In the genomic region with DNA sequence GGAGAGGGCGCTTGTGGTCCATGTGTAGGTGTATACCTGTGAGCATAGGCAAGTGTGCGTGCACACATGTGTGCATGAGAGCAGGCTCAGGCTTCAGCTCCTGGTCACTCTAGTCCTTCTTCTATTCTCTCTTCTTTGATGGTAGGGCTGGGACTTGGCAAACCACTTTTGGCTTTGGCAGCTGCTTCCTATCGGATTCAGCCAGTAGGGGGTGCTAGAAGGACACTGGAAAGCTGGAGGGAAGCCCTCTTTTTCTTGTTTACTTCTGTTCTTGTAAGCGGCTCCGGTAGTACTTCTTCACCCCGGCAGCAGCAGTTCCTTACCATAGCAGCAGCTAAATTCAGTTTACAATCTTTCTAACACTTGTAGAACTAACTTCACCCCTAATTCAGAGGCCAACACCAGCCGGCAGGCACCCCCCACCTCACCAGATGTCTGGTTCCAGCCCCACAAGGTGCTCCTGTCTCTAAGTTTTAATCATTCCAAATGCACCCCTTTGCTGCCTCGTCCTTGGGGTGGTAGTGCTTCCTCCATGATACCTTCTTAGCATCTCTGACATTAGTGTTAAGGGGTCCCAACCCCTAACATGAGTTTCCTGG, we compare ENCODE assay signal across 8 cellular contexts. TPM values are rescaled to one million over a fixed set of nuclear protein-coding genes. Genes with fewer than 3 reads are reported as not detected.
DNase-seq lines count a peak whose midpoint lies in the region; ATAC-seq, FAIRE-seq and TF ChIP-seq lines count a peak whose summit lies in the region.

No MANE protein-coding gene starts in this region.

- CTCF ChIA-PET in T-cell (lab: Charles Lee) (interaction anchor here (0.5 to 5.1 kb wide), 23 partner anchors 17 to 1835 kb away, joined by 3 to 133 read pairs (median 5); a partner anchor contains a TSS), HepG2 (lab: Yijun Ruan, JAX; ENCODE audit: low intra/inter-chr PET ratio, low total read pairs) (no interaction called here)

- TF ChIP-seq RAD21 in HepG2 (CRISPR knock-in tag; IDR thresholded peaks at IDR 0.05), result no peak

- BruUV-seq in HepG2 (replicated peaks; lab: Mats Ljungman, UMichigan), result no TSS peak

- no peaks in the 10 kb centered on the region for H4K20me1 ChIP-seq in DOHH2 (ENCODE audit: control insufficient read depth, insufficient read depth, low read depth, low read length)
- no peaks in the 10 kb centered on the region for H4K20me1 ChIP-seq in HepG2 (ENCODE audit: insufficient read depth, low read length)

- no peak for TF ChIP-seq POLR2A in HepG2 (IDR thresholded peaks at IDR 0.05; ENCODE audit: insufficient read depth in 1 of 2, low read depth in 2 of 2, low read length in 2 of 2)

- H3K27me3 ChIP-seq in DOHH2 (ENCODE audit: control insufficient read depth, low read length), result no peaks in the 10 kb centered on the region
- H3K27me3 ChIP-seq in HepG2 (ENCODE audit: control insufficient read depth in 1 of 2, insufficient read depth in 2 of 2, low read length in 2 of 2), result peaks cover 0 to 4% of the 10 kb centered on the region in 2 experiments; a peak in 1 of 5 replicates

- no peaks in the 10 kb centered on the region for H3K9me3 Mint-ChIP-seq in T-cell

- POLR2A ChIA-PET in T-cell (lab: Charles Lee) (interaction anchor here in 1 of 2 donors (0.6 kb wide), 1 partner anchor 347 kb away, joined by 3 read pairs; no protein-coding TSS in a partner anchor), HepG2 (lab: Yijun Ruan, JAX) (no interaction called here)

- no peaks in the 10 kb centered on the region for H3K9me3 ChIP-seq in DOHH2 (ENCODE audit: control insufficient read depth, insufficient read depth, low read length)
- peaks cover 10% of the 10 kb centered on the region; the same call in 1 of the 2 replicates for H3K9me3 ChIP-seq in HepG2 (ENCODE audit: low read length)

- no peaks in the 10 kb centered on the region for H3K79me2 ChIP-seq in DOHH2 (ENCODE audit: control insufficient read depth, low read length)
- H3K79me2 ChIP-seq in HepG2 (ENCODE audit: insufficient read depth, low read length), result no peaks in the 10 kb centered on the region

- H3K27ac ChIP-seq in DOHH2 (ENCODE audit: low read depth, low read length) (no peak overlapping the region), HepG2 (ENCODE audit: extremely low read length, insufficient read depth, low read length) (no peak overlapping the region)

- peaks cover 0 to 4% (median 0%) of the 10 kb centered on the region in 3 donors for H3K4me1 Mint-ChIP-seq in T-cell

- no peak overlapping the region for H3K4me3 Mint-ChIP-seq in T-cell

- in situ Hi-C loops in HepG2 (cut with HindIII; ENCODE audit: extremely low pct_ligation_motif_present, low pct_unique_long_range_greater_than_20kb), result loop anchor here (5.0 to 10.0 kb wide), 2 partner anchors 93 to 396 kb away; no protein-coding TSS in a partner anchor

- H3F3A ChIP-seq in DOHH2 (ENCODE audit: control insufficient read depth, insufficient read depth), result no peaks in the 10 kb centered on the region

- TF ChIP-seq CTCF in DOHH2 (IDR thresholded peaks at IDR 0.05; ENCODE audit: low read depth, low read length, poor library complexity, severe bottlenecking) (peak; percentile 82), LNCaP clone FGC (IDR thresholded peaks at IDR 0.05; ENCODE audit: control insufficient read depth, extremely low read depth, insufficient read depth) (peak; percentile 24; the same call in 1 of the 2 replicates), HepG2 (CRISPR knock-in tag; IDR thresholded peaks at IDR 0.05) (peak; percentile 47)

- H3K4me2 ChIP-seq in DOHH2 (ENCODE audit: low read length) (no peak overlapping the region), HepG2 (ENCODE audit: low read depth, low read length) (no peak overlapping the region)

- H3K4me3 ChIP-seq in DOHH2 (ENCODE audit: low read length) (no peak overlapping the region), LNCaP clone FGC (ENCODE audit: low read depth, low read length) (no peak overlapping the region), HepG2 (replicated peaks in 1 of 3; ENCODE audit: insufficient read depth in 1 of 3, low read depth in 2 of 3, low read length in 3 of 3) (no peak overlapping the region)

- no peaks in the 10 kb centered on the region for H3K36me3 ChIP-seq in DOHH2 (ENCODE audit: control insufficient read depth, low read length)
- no peaks in the 10 kb centered on the region for H3K36me3 ChIP-seq in HepG2 (replicated peaks in 1 of 2; ENCODE audit: control insufficient read depth in 1 of 2, insufficient read depth in 2 of 2, low read length in 2 of 2)

- no peak overlapping the region for H3K9ac ChIP-seq in HepG2 (ENCODE audit: insufficient read depth, low read depth, low read length)

- ATAC-seq in T-cell (replicated peaks in 1 of 4) (no peak), HepG2 (no peak), HG02623 (IDR thresholded peaks at IDR 0.05; ENCODE audit: unreplicated experiment) (no peak), HG02852 (IDR thresholded peaks at IDR 0.05; ENCODE audit: unreplicated experiment) (no peak)

- intact Hi-C loops in HepG2 (cut with micrococcal nuclease; ENCODE audit: unreplicated experiment), result loop anchor here (2.0 to 5.0 kb wide), 3 partner anchors 91 to 395 kb away; no protein-coding TSS in a partner anchor

- H3K9me2 ChIP-seq in DOHH2 (replicated peaks; ENCODE audit: control insufficient read depth, low read length), result no peaks in the 10 kb centered on the region

- no peak overlapping the region for H2AFZ ChIP-seq in HepG2 (ENCODE audit: low read length)

- H3K27me3 Mint-ChIP-seq in T-cell, result no peaks in the 10 kb centered on the region

- H3K36me3 Mint-ChIP-seq in T-cell, result no peaks in the 10 kb centered on the region

- H3K4me1 ChIP-seq in DOHH2 (ENCODE audit: control insufficient read depth, low read length) (peaks cover 7% of the 10 kb centered on the region; the same call in 1 of the 2 replicates), HepG2 (ENCODE audit: insufficient read depth, low read length) (peaks cover 12% of the 10 kb centered on the region; the same call in 1 of the 2 replicates)

- H3K27ac Mint-ChIP-seq in T-cell, result no peak overlapping the region

- 6% methylated on average over 6 of the region's 8 CpGs for WGBS in HepG2 (ENCODE audit: low lambda C conversion rate)

- FAIRE-seq in HepG2 (lab: Jason Lieb, UNC), result no peak

- DNase-seq in LNCaP clone FGC (ENCODE audit: low read depth) (no peak), T-cell (peak in 27 of 34 experiments; percentile 5 to 54 (median 33)), astrocyte of the hippocampus (ENCODE audit: low read depth, low spot score) (peak; percentile 52), HepG2 (ENCODE audit: low spot score) (peak; percentile 23)
- peak in 4 of 6 experiments; percentile 20 to 28 (median 22) for DNase-seq in stimulated activated naive CD4-positive, alpha-beta T cell (lab: John Stamatoyannopoulos, UW)

- TF ChIP-seq EP300 in HepG2 (IDR thresholded peaks at IDR 0.05; ENCODE audit: low read depth in 2 of 2, low read length in 2 of 2) (no peak), HepG2 (CRISPR knock-in tag; IDR thresholded peaks at IDR 0.05; ENCODE audit: borderline replicate concordance) (no peak)

RNA-seq across cellular contexts. Expression of a gene that starts 25.1 kb away (rescaled TPM):
- total RNA-seq in T-cell (10 to 100 TPM; 17.4 to 29.3 (median 25.9) TPM), HepG2 (2016; rRNA removed; fragmentation: Illumina TruSeq; extraction: Trizol) (24.7 and 40.4 TPM in 2 replicates)
- 135 and 145 TPM in 2 replicates for total RNA-seq in HepG2 (2016; cell fraction: cytosol; rRNA removed; fragmentation: Illumina TruSeq; extraction: Trizol; ENCODE audit: low read depth)
- 21.2 and 39.7 TPM in 2 replicates for total RNA-seq in HepG2 (2016; cell fraction: insoluble cytoplasmic fraction; rRNA removed; fragmentation: Illumina TruSeq; extraction: Trizol)
- total RNA-seq in HepG2 (2016; cell fraction: membrane; rRNA removed; fragmentation: Illumina TruSeq; extraction: Trizol), result 87.8 and 107 TPM in 2 replicates
- total RNA-seq in HepG2 (2016; cell fraction: nucleus; rRNA removed; fragmentation: Illumina TruSeq; extraction: Trizol), result 20.0 and 22.0 TPM in 2 replicates
- polyA plus RNA-seq in HepG2 (2011; rRNA removed), result 28.7 and 31.7 TPM in 2 replicates
- polyA plus RNA-seq in HepG2 (2011; cell fraction: cytosol; rRNA removed), result 20.5 and 29.5 TPM in 2 replicates
- polyA plus RNA-seq in HepG2 (2011; cell fraction: nucleus; rRNA removed), result 8.0 and 8.1 TPM in 2 replicates
- 19.9 and 23.4 TPM in 2 replicates for polyA plus RNA-seq in HepG2 (2012)
- polyA plus RNA-seq in HepG2 (2016; cell fraction: cytosol; fragmentation: Illumina TruSeq; extraction: Trizol; ENCODE audit: low read depth), result 165 and 182 TPM in 2 replicates
- 25.7 and 28.8 TPM in 2 replicates for polyA plus RNA-seq in HepG2 (2016; cell fraction: insoluble cytoplasmic fraction; fragmentation: Illumina TruSeq; extraction: Trizol; ENCODE audit: low read depth)
- polyA plus RNA-seq in HepG2 (2016; cell fraction: membrane; fragmentation: Illumina TruSeq; extraction: Trizol; ENCODE audit: low read depth), result 91.1 and 106 TPM in 2 replicates
- 29.8 and 38.4 TPM in 2 replicates for polyA plus RNA-seq in HepG2 (2016; cell fraction: nucleus; fragmentation: Illumina TruSeq; extraction: Trizol; ENCODE audit: insufficient read depth, low read depth)
- 8.3 and 24.3 TPM in 2 replicates for polyA minus RNA-seq in HepG2 (2011; rRNA and poly(A)+ RNA removed; ENCODE audit: low replicate concordance)
- polyA minus RNA-seq in HepG2 (2011; cell fraction: cytosol; rRNA and poly(A)+ RNA removed), result 6.0 and 6.8 TPM in 2 replicates
- 2.5 and 3.5 TPM in 2 replicates for polyA minus RNA-seq in HepG2 (2011; cell fraction: nucleus; rRNA and poly(A)+ RNA removed)

RNA-seq across cellular contexts. Expression of a gene that starts 43.2 kb away (rescaled TPM):
- total RNA-seq in T-cell (10 to 100 TPM in 3 of 5 donors, 1 to 10 TPM in 2; 5.5 to 16.4 (median 11.1) TPM), HepG2 (2016; rRNA removed; fragmentation: Illumina TruSeq; extraction: Trizol) (7.1 and 9.4 TPM in 2 replicates)
- total RNA-seq in HepG2 (2016; cell fraction: cytosol; rRNA removed; fragmentation: Illumina TruSeq; extraction: Trizol; ENCODE audit: low read depth), result 2.0 and 2.1 TPM in 2 replicates
- 5.3 and 9.8 TPM in 2 replicates for total RNA-seq in HepG2 (2016; cell fraction: insoluble cytoplasmic fraction; rRNA removed; fragmentation: Illumina TruSeq; extraction: Trizol)
- 2.5 and 3.3 TPM in 2 replicates for total RNA-seq in HepG2 (2016; cell fraction: membrane; rRNA removed; fragmentation: Illumina TruSeq; extraction: Trizol)
- 11.0 and 12.2 TPM in 2 replicates for total RNA-seq in HepG2 (2016; cell fraction: nucleus; rRNA removed; fragmentation: Illumina TruSeq; extraction: Trizol)
- 10.7 and 14.1 TPM in 2 replicates for polyA plus RNA-seq in HepG2 (2011; rRNA removed)
- 10.6 and 11.3 TPM in 2 replicates for polyA plus RNA-seq in HepG2 (2011; cell fraction: cytosol; rRNA removed)
- 7.5 and 7.6 TPM in 2 replicates for polyA plus RNA-seq in HepG2 (2011; cell fraction: nucleus; rRNA removed)
- polyA plus RNA-seq in HepG2 (2012), result 3.4 and 6.4 TPM in 2 replicates
- polyA plus RNA-seq in HepG2 (2016; cell fraction: cytosol; fragmentation: Illumina TruSeq; extraction: Trizol; ENCODE audit: low read depth), result 0.76 and 1.3 TPM in 2 replicates
- 4.4 and 5.3 TPM in 2 replicates for polyA plus RNA-seq in HepG2 (2016; cell fraction: insoluble cytoplasmic fraction; fragmentation: Illumina TruSeq; extraction: Trizol; ENCODE audit: low read depth)
- polyA plus RNA-seq in HepG2 (2016; cell fraction: membrane; fragmentation: Illumina TruSeq; extraction: Trizol; ENCODE audit: low read depth), result 1.2 and 1.4 TPM in 2 replicates
- 9.7 and 14.6 TPM in 2 replicates for polyA plus RNA-seq in HepG2 (2016; cell fraction: nucleus; fragmentation: Illumina TruSeq; extraction: Trizol; ENCODE audit: insufficient read depth, low read depth)
- 31.5 and 38.5 TPM in 2 replicates for polyA minus RNA-seq in HepG2 (2011; rRNA and poly(A)+ RNA removed; ENCODE audit: low replicate concordance)
- 8.6 and 8.7 TPM in 2 replicates for polyA minus RNA-seq in HepG2 (2011; cell fraction: cytosol; rRNA and poly(A)+ RNA removed)
- 9.5 and 15.3 TPM in 2 replicates for polyA minus RNA-seq in HepG2 (2011; cell fraction: nucleus; rRNA and poly(A)+ RNA removed)

Comparison
In these comparisons a context has a peak if more than half of its experiments do, and no peak if none do; other contexts are left out.
1. CTCF ChIP-seq: peak in every context shown above with its lines; median percentile 82 in DOHH2; 47 in HepG2; 24 in LNCaP clone FGC.